In the genomic region with DNA sequence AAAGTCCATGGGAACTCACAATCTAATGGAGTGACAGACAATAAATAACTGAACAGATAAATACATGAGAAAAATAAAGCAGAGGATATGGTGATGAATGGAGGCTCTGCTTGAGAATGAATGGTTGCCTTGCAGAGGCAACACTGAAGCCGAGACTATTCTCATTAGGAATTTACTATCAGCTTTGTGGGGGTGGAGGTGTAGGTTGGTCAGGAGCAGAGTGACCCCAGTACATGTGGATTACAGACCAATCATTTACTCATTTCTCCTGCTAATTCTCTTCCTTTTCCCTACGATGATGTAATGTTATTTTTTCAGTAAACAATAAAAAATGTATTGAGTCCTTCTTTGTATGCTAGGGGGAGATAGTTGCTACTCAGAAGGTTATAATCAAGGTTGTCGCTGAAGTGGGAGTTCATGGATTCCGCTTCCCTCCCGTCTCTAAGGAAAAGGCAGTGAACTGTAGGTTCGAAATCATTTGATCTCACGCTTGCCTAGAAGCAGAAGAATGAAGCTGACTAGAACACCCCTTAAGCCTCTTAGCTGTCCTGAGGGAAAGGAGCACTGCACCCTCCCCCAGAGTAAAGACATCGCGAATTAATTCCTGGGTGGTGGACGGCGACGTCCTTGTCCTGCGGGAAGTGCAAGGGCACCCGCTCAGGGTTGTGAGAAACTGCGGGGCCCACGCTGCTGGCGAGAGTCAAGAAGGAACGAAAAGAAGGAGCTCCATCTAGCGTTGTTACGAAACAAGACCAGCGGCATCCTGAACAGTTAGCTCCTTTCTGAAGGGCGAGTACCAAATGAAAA, we compare ENCODE assay signal across 8 cellular contexts.
A peak's percentile ranks its signal among the peaks of the same experiment; 100 is the strongest.
DNase-seq lines count a peak whose midpoint lies in the region; ATAC-seq and TF ChIP-seq lines count a peak whose summit lies in the region.

No MANE protein-coding gene starts in this region.

- peak overlapping the region; percentile 47 for H3K9ac ChIP-seq in iPS-15b (ENCODE audit: low read depth, low read length)

- H3K9me3 ChIP-seq in iPS-15b (ENCODE audit: control insufficient read depth, insufficient read depth, low read length) (no peaks in the 10 kb centered on the region), sigmoid colon (no peaks in the 10 kb centered on the region)

- POLR2A ChIA-PET in MCF 10A (lab: Yijun Ruan, JAX), result interaction anchor here (0.7 to 6.1 kb wide), 12 partner anchors 9 to 432 kb away, joined by 3 to 119 read pairs (median 3); a partner anchor contains a TSS

- no peaks in the 10 kb centered on the region for H3K36me3 Mint-ChIP-seq in T-helper 2 cell treated with Interferon-gamma antibody and Interleukin-4, amounts not matched to agents 5 μg/mL and 100 μg/mL, for 36 hours (ENCODE audit: low read depth)
- H3K36me3 Mint-ChIP-seq in MCF 10A (ENCODE audit: insufficient read depth, unreplicated experiment), result no peaks in the 10 kb centered on the region

- TF ChIP-seq POLR2A in sigmoid colon (IDR thresholded peaks at IDR 0.05), result no peak

- TF ChIP-seq CTCF in GM12873 (IDR thresholded peaks at IDR 0.05; ENCODE audit: insufficient read depth, low read depth, low read length, missing control alignments) (peak; percentile 79), MCF 10A (IDR thresholded peaks at IDR 0.05; ENCODE audit: unreplicated experiment) (peak; percentile 70), sigmoid colon (IDR thresholded peaks at IDR 0.05) (peak; percentile 38 to 59 (median 56))

- intact Hi-C loops in MCF 10A (cut with micrococcal nuclease) (loop anchor here (1.0 to 5.0 kb wide), 4 partner anchors 213 to 417 kb away; no protein-coding TSS in a partner anchor), sigmoid colon (cut with DNase I) (loop anchor here (1.0 to 10.0 kb wide), 3 partner anchors 37 to 419 kb away; a partner anchor contains a TSS)

- 5 to 8% methylated on average over 22 of the region's 22 CpGs for WGBS in sigmoid colon, 2 donors

- no peaks in the 10 kb centered on the region for H3K4me1 Mint-ChIP-seq in T-helper 2 cell treated with Interferon-gamma antibody and Interleukin-4, amounts not matched to agents 5 μg/mL and 100 μg/mL, for 36 hours (ENCODE audit: low read depth)
- peaks cover 7% of the 10 kb centered on the region for H3K4me1 Mint-ChIP-seq in MCF 10A (ENCODE audit: insufficient read depth, unreplicated experiment)

- CTCF ChIA-PET in MCF 10A (lab: Yijun Ruan, JAX), result interaction anchor here (0.6 to 3.6 kb wide), 40 partner anchors 9 to 638 kb away, joined by 3 to 110 read pairs (median 4); no protein-coding TSS in a partner anchor

- no peak for TF ChIP-seq EP300 in sigmoid colon (IDR thresholded peaks at IDR 0.05)

- H3K9me3 Mint-ChIP-seq in T-helper 2 cell treated with Interferon-gamma antibody and Interleukin-4, amounts not matched to agents 5 μg/mL and 100 μg/mL, for 36 hours, result no peaks in the 10 kb centered on the region
- peaks cover 3% of the 10 kb centered on the region for H3K9me3 Mint-ChIP-seq in MCF 10A (ENCODE audit: unreplicated experiment)

- peaks cover 14% of the 10 kb centered on the region for H3K27me3 Mint-ChIP-seq in T-helper 2 cell treated with Interferon-gamma antibody and Interleukin-4, amounts not matched to agents 5 μg/mL and 100 μg/mL, for 36 hours (ENCODE audit: low read depth)
- H3K27me3 Mint-ChIP-seq in MCF 10A (ENCODE audit: insufficient read depth, unreplicated experiment), result no peaks in the 10 kb centered on the region

- H3K36me3 ChIP-seq in iPS-15b (ENCODE audit: control insufficient read depth, insufficient read depth, low read length) (no peaks in the 10 kb centered on the region), sigmoid colon (no peaks in the 10 kb centered on the region)

- peak overlapping the region in 2 of 4 donors; percentile 2 to 58 for H3K27ac ChIP-seq in sigmoid colon

- peak overlapping the region; percentile 45 for H3K4me3 ChIP-seq in iPS-15b (ENCODE audit: low read depth, low read length)
- peak overlapping the region; percentile 7 to 39 (median 25) for H3K4me3 ChIP-seq in sigmoid colon

- DNase-seq in NCI-H146 (lab: John Stamatoyannopoulos, UW), result peak; percentile 81
- DNase-seq in T-helper 2 cell treated with Interferon-gamma antibody and Interleukin-4, amounts not matched to agents 5 μg/mL and 100 μg/mL, for 36 hours (ENCODE audit: low spot score), result peak; percentile 38
- peak; percentile 84 for DNase-seq in MCF 10A (ENCODE audit: unreplicated experiment)
- peak; percentile 84 for DNase-seq in sigmoid colon
- DNase-seq in OCI-M2 (lab: John Stamatoyannopoulos, UW; ENCODE audit: unreplicated experiment), result no peak

- H3K27ac Mint-ChIP-seq in T-helper 2 cell treated with Interferon-gamma antibody and Interleukin-4, amounts not matched to agents 5 μg/mL and 100 μg/mL, for 36 hours, result no peak overlapping the region
- no peak overlapping the region for H3K27ac Mint-ChIP-seq in MCF 10A (ENCODE audit: low read depth, unreplicated experiment)

- BruUV-seq in MCF 10A (replicated peaks; lab: Mats Ljungman, UMichigan), result no TSS peak

- H3K4me3 Mint-ChIP-seq in T-helper 2 cell treated with Interferon-gamma antibody and Interleukin-4, amounts not matched to agents 5 μg/mL and 100 μg/mL, for 36 hours, result no peak overlapping the region
- H3K4me3 Mint-ChIP-seq in MCF 10A (ENCODE audit: unreplicated experiment), result no peak overlapping the region

- H3K27me3 ChIP-seq in iPS-15b (ENCODE audit: control insufficient read depth, insufficient read depth, low read length), result peaks cover 8% of the 10 kb centered on the region
- no peaks in the 10 kb centered on the region for H3K27me3 ChIP-seq in sigmoid colon

- H3K4me1 ChIP-seq in iPS-15b (ENCODE audit: control insufficient read depth, insufficient read depth, low read length) (no peaks in the 10 kb centered on the region), sigmoid colon (peaks cover 0 to 20% (median 10%) of the 10 kb centered on the region in 4 donors)

- ATAC-seq in HG02798 (IDR thresholded peaks at IDR 0.05; ENCODE audit: poor library complexity, unreplicated experiment), result peak; percentile 96
